ENCODE assay signal across 28 cellular contexts in genomic region chr4:118848901-118849300, GRCh38.
"Had no signal": no experiment of that assay in that cellular context is flagged by ENCODE, and none has a peak within 500 bp of the region (broad histone marks: within the 10 kb centered on the region; RNA-seq: fewer than 3 reads in every experiment).

No MANE protein-coding gene starts in this region.

- H3K27ac Mint-ChIP-seq: dendritic cell treated with granulocyte-macrophage colony-stimulating factor and Interleukin-4, amounts not matched to agents 40 ng/mL and 50 ng/mL, for 4 days; endodermal cell; nephron; neural progenitor cell; stimulated activated memory B cell treated with anti-CD40 and anti-IgM and Interleukin-4, amounts not matched to agents 10 μg/mL and 1 μg/mL and 100 μg/mL, for 72 hours; type B pancreatic cell had no signal

- H3K9me3 ChIP-seq: gastrocnemius medialis, left lung, prostate gland, sigmoid colon, spleen, testis, tibial artery had no signal

- H3K36me3 ChIP-seq: gastrocnemius medialis, left lung, neural progenitor cell, prostate gland, sigmoid colon, spleen, tibial artery had no signal

- H3K9me3 Mint-ChIP-seq: dendritic cell treated with granulocyte-macrophage colony-stimulating factor and Interleukin-4, amounts not matched to agents 40 ng/mL and 50 ng/mL, for 4 days; endodermal cell; nephron; neural progenitor cell; stimulated activated memory B cell treated with anti-CD40 and anti-IgM and Interleukin-4, amounts not matched to agents 10 μg/mL and 1 μg/mL and 100 μg/mL, for 72 hours; type B pancreatic cell had no signal

- FAIRE-seq: colon, islet of Langerhans had no signal

- H3K4me1 ChIP-seq: gastrocnemius medialis, prostate gland, testis had no signal

- H3K4me2 ChIP-seq: neural progenitor cell had no signal

- H3K4me3 Mint-ChIP-seq: dendritic cell treated with granulocyte-macrophage colony-stimulating factor and Interleukin-4, amounts not matched to agents 40 ng/mL and 50 ng/mL, for 4 days; endodermal cell; naive thymus-derived CD4-positive, alpha-beta T cell; nephron; neural progenitor cell; stimulated activated memory B cell treated with anti-CD40 and anti-IgM and Interleukin-4, amounts not matched to agents 10 μg/mL and 1 μg/mL and 100 μg/mL, for 72 hours; type B pancreatic cell had no signal

- H3K4me3 ChIP-seq: gastrocnemius medialis, left lung, neural progenitor cell, prostate gland, sigmoid colon, spleen, testis, tibial artery had no signal

- H2AFZ ChIP-seq: neural progenitor cell had no signal

- DNase-seq: effector CD8-positive, alpha-beta T cell; endodermal cell; foreskin fibroblast; gastrocnemius medialis; head of caudate nucleus; left cardiac atrium; left lung; mesenchymal stem cell; midbrain; naive thymus-derived CD4-positive, alpha-beta T cell; right cardiac atrium; sigmoid colon; spleen; stimulated activated CD4-positive, alpha-beta T cell treated with anti-CD3 and anti-CD28 coated beads, Interleukin-4, amount 100 ng/mL, for 4 hours; stimulated activated naive CD8-positive, alpha-beta T cell treated with anti-CD3 and anti-CD28 coated beads, Interleukin-15, Interleukin-2, amounts not matched to agents 100 U/mL and 50 U/mL, for 24 hours; substantia nigra; testis; tibial artery had no signal

- ATAC-seq: esophagus mucosa; gastrocnemius medialis; left cardiac atrium; left lung; naive thymus-derived CD4-positive, alpha-beta T cell; right cardiac atrium; stimulated activated memory B cell treated with anti-CD40 and anti-IgM and Interleukin-4, amounts not matched to agents 10 μg/mL and 1 μg/mL and 100 μg/mL, for 72 hours; stimulated activated naive CD8-positive, alpha-beta T cell treated with anti-CD3 and anti-CD28 coated beads, Interleukin-15, Interleukin-2, amounts not matched to agents 100 U/mL and 50 U/mL, for 24 hours had no signal

- H3K9ac ChIP-seq: neural progenitor cell had no signal

- H3K27me3 ChIP-seq: gastrocnemius medialis, left lung, neural progenitor cell, sigmoid colon, spleen, testis, tibial artery had no signal

- H3K36me3 Mint-ChIP-seq: neural progenitor cell, type B pancreatic cell had no signal

- H3K27ac ChIP-seq: epithelial cell of prostate, gastrocnemius medialis, left lung, neural progenitor cell, prostate gland, sigmoid colon, spleen, testis, tibial artery had no signal
